Comparison of ENCODE assay signal across 15 cellular contexts in genomic region chr6:37486440-37486839, GRCh38.
"Had no signal": no experiment of that assay in that cellular context is flagged by ENCODE, and none has a peak within 500 bp of the region (broad histone marks: within the 10 kb centered on the region; RNA-seq: fewer than 3 reads in every experiment).

No MANE protein-coding gene starts in this region.

- H3K9me3 Mint-ChIP-seq: activated CD4-positive, alpha-beta memory T cell treated with anti-CD3 and anti-CD28 coated beads, Interleukin-2, amount 10 ng/mL, durations not matched to agents 7 days and 5 days; neural progenitor cell; T-helper 1 cell treated with Interleukin-12 subunit alpha and Interleukin-12 subunit beta and Interleukin-4 antibody, amounts not matched to agents 30 μg/mL and 1 μg/mL, for 36 hours had no signal

- DNase-seq: activated CD4-positive, alpha-beta memory T cell treated with anti-CD3 and anti-CD28 coated beads, Interleukin-2, amount 10 ng/mL, durations not matched to agents 7 days and 5 days; brain microvascular endothelial cell; cortex of kidney; effector CD4-positive, alpha-beta T cell; esophagus squamous epithelium; hypothalamus; kidney; left lung; stimulated activated CD4-positive, alpha-beta T cell treated with anti-CD3 and anti-CD28 coated beads, Interleukin-1b, Interleukin-23, amount 100 ng/mL, for 48 hours; tibial artery; WERI-Rb-1 had no signal

- H3K4me3 Mint-ChIP-seq: activated CD4-positive, alpha-beta memory T cell treated with anti-CD3 and anti-CD28 coated beads, Interleukin-2, amount 10 ng/mL, durations not matched to agents 7 days and 5 days; activated naive CD8-positive, alpha-beta T cell; neural progenitor cell; T-helper 1 cell treated with Interleukin-12 subunit alpha and Interleukin-12 subunit beta and Interleukin-4 antibody, amounts not matched to agents 30 μg/mL and 1 μg/mL, for 36 hours had no signal

- H3K27ac Mint-ChIP-seq: activated CD4-positive, alpha-beta memory T cell treated with anti-CD3 and anti-CD28 coated beads, Interleukin-2, amount 10 ng/mL, durations not matched to agents 7 days and 5 days; T-helper 1 cell treated with Interleukin-12 subunit alpha and Interleukin-12 subunit beta and Interleukin-4 antibody, amounts not matched to agents 30 μg/mL and 1 μg/mL, for 36 hours had no signal

- ATAC-seq: pancreas had no signal

- H3K27me3 Mint-ChIP-seq: activated CD4-positive, alpha-beta memory T cell treated with anti-CD3 and anti-CD28 coated beads, Interleukin-2, amount 10 ng/mL, durations not matched to agents 7 days and 5 days; activated naive CD8-positive, alpha-beta T cell had no signal
